Comparison of ENCODE assay signal across 23 cellular contexts in genomic region chr12:128339121-128339520, GRCh38.
DNase-seq lines count a peak whose midpoint lies in the region; ATAC-seq and TF ChIP-seq lines count a peak whose summit lies in the region.
"Had no signal": no experiment of that assay in that cellular context is flagged by ENCODE, and none has a peak within 500 bp of the region (broad histone marks: within the 10 kb centered on the region; RNA-seq: fewer than 3 reads in every experiment).

No MANE protein-coding gene starts in this region.

- CTCF ChIA-PET in PC-9 (lab: Charles Lee), result no interaction called here
- CTCF ChIA-PET in GM10248 (lab: Yijun Ruan, JAX), result no interaction called here

- H3K27me3 Mint-ChIP-seq in glutamatergic neuron (ENCODE audit: unreplicated experiment), result no peaks in the 10 kb centered on the region
- H3K27me3 Mint-ChIP-seq in nephron (ENCODE audit: low read depth), result no peaks in the 10 kb centered on the region
- H3K27me3 Mint-ChIP-seq: activated T-helper 17 cell treated with anti-CD3 and anti-CD28 coated beads, Interleukin-2, amount 50 U/mL, for 72 hours had no signal

- H3K4me3 Mint-ChIP-seq in glutamatergic neuron (ENCODE audit: unreplicated experiment) (peak overlapping the region; percentile 49), nephron (peak overlapping the region in 2 of 3 experiments; percentile 47 to 59)
- H3K4me3 Mint-ChIP-seq: activated T-helper 17 cell treated with anti-CD3 and anti-CD28 coated beads, Interleukin-2, amount 50 U/mL, for 72 hours; dendritic cell treated with granulocyte-macrophage colony-stimulating factor and Interleukin-4, amounts not matched to agents 40 ng/mL and 50 ng/mL, for 4 days; stimulated activated naive CD8-positive, alpha-beta T cell treated with anti-CD3 and anti-CD28 coated beads, Interleukin-15, amount 100 ng/mL, for 72 hours had no signal

- peak; percentile 78 for ATAC-seq in Right ventricle myocardium superior (ENCODE audit: poor library complexity)
- ATAC-seq: activated T-helper 17 cell treated with anti-CD3 and anti-CD28 coated beads, Interleukin-2, amount 50 U/mL, for 72 hours; foreskin keratinocyte; GM12878; HCT116; left lobe of liver; stimulated activated naive CD8-positive, alpha-beta T cell treated with anti-CD3 and anti-CD28 coated beads, Interleukin-15, amount 100 ng/mL, for 72 hours had no signal

- peaks cover 0 to 14% of the 10 kb centered on the region in 2 donors for H3K4me1 ChIP-seq in right atrium auricular region
- no peaks in the 10 kb centered on the region for H3K4me1 ChIP-seq in PC-9 (replicated peaks; ENCODE audit: insufficient read depth)
- no peaks in the 10 kb centered on the region for H3K4me1 ChIP-seq in GM23248 (ENCODE audit: insufficient read depth)
- H3K4me1 ChIP-seq: foreskin keratinocyte, upper lobe of left lung had no signal

- H3F3A ChIP-seq in PC-9 (ENCODE audit: insufficient read depth, low read depth) (no peaks in the 10 kb centered on the region), GM23248 (ENCODE audit: insufficient read depth) (no peaks in the 10 kb centered on the region)

- in situ Hi-C loops in GM23248 (cut with MboI), result no loop called here

- H3K36me3 Mint-ChIP-seq in glutamatergic neuron (ENCODE audit: unreplicated experiment) (no peaks in the 10 kb centered on the region), nephron (ENCODE audit: low read depth) (no peaks in the 10 kb centered on the region)

- H3K9me2 ChIP-seq in PC-9 (ENCODE audit: insufficient read depth) (no peaks in the 10 kb centered on the region), GM23248 (ENCODE audit: insufficient read depth) (no peaks in the 10 kb centered on the region)

- intact Hi-C loops in Right ventricle myocardium superior (cut with DNase I), result no loop called here
- intact Hi-C loops in PC-9 (cut with micrococcal nuclease; ENCODE audit: unreplicated experiment), result no loop called here

- no TSS peak for BruUV-seq in PC-9 (replicated peaks; lab: Mats Ljungman, UMichigan)

- POLR2A ChIA-PET in PC-9 (lab: Charles Lee; ENCODE audit: unreplicated experiment), result no interaction called here
- POLR2A ChIA-PET in GM10248 (lab: Yijun Ruan, JAX), result no interaction called here

- H3K4me3 ChIP-seq in right atrium auricular region, result no peak overlapping the region
- H3K4me3 ChIP-seq in PC-9, result no peak overlapping the region
- no peak overlapping the region for H3K4me3 ChIP-seq in GM23248
- H3K4me3 ChIP-seq: GM12878, ovary, upper lobe of left lung had no signal

- DNase-seq in Right ventricle myocardium superior (no peak), right atrium auricular region (ENCODE audit: low spot score) (no peak), glutamatergic neuron (no peak), PC-9 (no peak), GM23248 (no peak), GM10248 (ENCODE audit: extremely low spot score) (no peak)
- no peak for DNase-seq in stimulated activated CD4-positive, alpha-beta T cell treated with anti-CD3 and anti-CD28 coated beads, Interleukin-4, amount 100 ng/mL, for 24 hours
- DNase-seq: activated CD4-positive, alpha-beta T cell treated with anti-CD3 and anti-CD28 coated beads for 48 hours; Calu3; foreskin keratinocyte; MM.1S; NCI-H187; stimulated activated CD4-positive, alpha-beta T cell treated with anti-CD3 and anti-CD28 coated beads, Interleukin-1b, Interleukin-23, amount 100 ng/mL, for 48 hours; stimulated activated naive CD8-positive, alpha-beta T cell treated with anti-CD3 and anti-CD28 coated beads, Interleukin-15, amount 100 ng/mL, for 72 hours; upper lobe of left lung had no signal

- no peak overlapping the region for H3K9ac ChIP-seq in GM23248

- H3K4me2 ChIP-seq in PC-9, result no peak overlapping the region
- no peak overlapping the region for H3K4me2 ChIP-seq in GM23248 (ENCODE audit: unreplicated experiment)

- no peak overlapping the region for H3K27ac Mint-ChIP-seq in glutamatergic neuron (ENCODE audit: unreplicated experiment)
- peak overlapping the region; percentile 91 to 94 (median 92) for H3K27ac Mint-ChIP-seq in nephron
- H3K27ac Mint-ChIP-seq: activated T-helper 17 cell treated with anti-CD3 and anti-CD28 coated beads, Interleukin-2, amount 50 U/mL, for 72 hours; dendritic cell treated with granulocyte-macrophage colony-stimulating factor and Interleukin-4, amounts not matched to agents 40 ng/mL and 50 ng/mL, for 4 days; stimulated activated naive CD8-positive, alpha-beta T cell treated with anti-CD3 and anti-CD28 coated beads, Interleukin-15, amount 100 ng/mL, for 72 hours had no signal

- WGBS in GM23248 (ENCODE audit: low coverage in 1 of 2, low lambda C conversion rate in 2 of 2, missing lambda C conversion rate in 2 of 2), 2 experiments, result 0 to 2% methylated on average over 7 of the region's 7 CpGs

- H3K27ac ChIP-seq in right atrium auricular region (no peak overlapping the region), PC-9 (no peak overlapping the region), GM23248 (no peak overlapping the region)
- H3K27ac ChIP-seq: epithelial cell of prostate, foreskin keratinocyte, ovary, upper lobe of left lung had no signal

- H3K4me1 Mint-ChIP-seq in glutamatergic neuron (ENCODE audit: low read depth, unreplicated experiment) (peaks cover 16% of the 10 kb centered on the region), nephron (peaks cover 45% of the 10 kb centered on the region)
- H3K4me1 Mint-ChIP-seq: activated T-helper 17 cell treated with anti-CD3 and anti-CD28 coated beads, Interleukin-2, amount 50 U/mL, for 72 hours; stimulated activated naive CD8-positive, alpha-beta T cell treated with anti-CD3 and anti-CD28 coated beads, Interleukin-15, amount 100 ng/mL, for 72 hours had no signal

- H3K36me3 ChIP-seq in right atrium auricular region (no peaks in the 10 kb centered on the region), PC-9 (ENCODE audit: low read depth) (no peaks in the 10 kb centered on the region), GM23248 (ENCODE audit: low read depth) (no peaks in the 10 kb centered on the region)
- H3K36me3 ChIP-seq: ovary, upper lobe of left lung had no signal

- H4K20me1 ChIP-seq in PC-9 (ENCODE audit: insufficient read depth), result no peaks in the 10 kb centered on the region
- no peaks in the 10 kb centered on the region for H4K20me1 ChIP-seq in GM23248 (ENCODE audit: insufficient read depth)

- H2AFZ ChIP-seq in PC-9 (no peak overlapping the region), GM23248 (no peak overlapping the region)

- H3K79me2 ChIP-seq in PC-9 (ENCODE audit: low read depth), result no peaks in the 10 kb centered on the region
- H3K79me2 ChIP-seq in GM23248 (ENCODE audit: insufficient read depth), result no peaks in the 10 kb centered on the region

- TF ChIP-seq CTCF in right atrium auricular region (IDR thresholded peaks at IDR 0.05) (no peak), glutamatergic neuron (IDR thresholded peaks at IDR 0.05; ENCODE audit: partially characterized antibody, unreplicated experiment) (no peak), nephron (IDR thresholded peaks at IDR 0.05; ENCODE audit: unreplicated experiment in 3 of 3) (no peak), PC-9 (conservative IDR thresholded peaks at IDR 0.05) (no peak), GM10248 (IDR thresholded peaks at IDR 0.05; ENCODE audit: control extremely low read depth, extremely low read depth, low read depth, missing control alignments) (no peak)

- H3K27me3 ChIP-seq in right atrium auricular region, result no peaks in the 10 kb centered on the region
- peaks cover 5% of the 10 kb centered on the region; the same call in 1 of the 2 replicates for H3K27me3 ChIP-seq in PC-9 (ENCODE audit: insufficient read depth, low read depth)
- no peaks in the 10 kb centered on the region for H3K27me3 ChIP-seq in GM23248 (replicated peaks; ENCODE audit: insufficient read depth)
- H3K27me3 ChIP-seq: foreskin keratinocyte, ovary, upper lobe of left lung had no signal

- H3K9me3 Mint-ChIP-seq in glutamatergic neuron (ENCODE audit: unreplicated experiment) (peaks cover 2% of the 10 kb centered on the region), nephron (no peaks in the 10 kb centered on the region)
- H3K9me3 Mint-ChIP-seq: dendritic cell treated with granulocyte-macrophage colony-stimulating factor and Interleukin-4, amounts not matched to agents 40 ng/mL and 50 ng/mL, for 4 days; stimulated activated naive CD8-positive, alpha-beta T cell treated with anti-CD3 and anti-CD28 coated beads, Interleukin-15, amount 100 ng/mL, for 72 hours had no signal

- H3K9me3 ChIP-seq in right atrium auricular region (peaks cover 0 to 3% of the 10 kb centered on the region in 2 donors), PC-9 (ENCODE audit: insufficient read depth, low read depth) (no peaks in the 10 kb centered on the region), GM23248 (ENCODE audit: low read depth) (no peaks in the 10 kb centered on the region)
- H3K9me3 ChIP-seq: ovary had no signal
